ENCODE assay signal across 1 cellular context in genomic region chr5:92916036-92916435, GRCh38.
TF ChIP-seq lines count a peak whose summit lies in the region.

No MANE protein-coding gene starts in this region.

TF ChIP-seq in HepG2, 621 proteins besides CTCF, POLR2A, EP300 and RAD21 (continued from another document):
- no peak for TF ChIP-seq ZBTB37 (CRISPR knock-in tag; IDR thresholded peaks at IDR 0.05)
- TF ChIP-seq ZNF841 (CRISPR knock-in tag; IDR thresholded peaks at IDR 0.05; ENCODE audit: borderline replicate concordance): no peak
- TF ChIP-seq ZNF326 (CRISPR knock-in tag; IDR thresholded peaks at IDR 0.05; ENCODE audit: borderline replicate concordance): no peak
- TF ChIP-seq ZFYVE20 (CRISPR knock-in tag; IDR thresholded peaks at IDR 0.05; ENCODE audit: borderline replicate concordance, low read depth): no peak
- TF ChIP-seq TCF7L2 (IDR thresholded peaks at IDR 0.05; ENCODE audit: low read depth, low read length): no peak
- no peak for TF ChIP-seq ZNF3 (CRISPR knock-in tag; IDR thresholded peaks at IDR 0.05)
- no peak for TF ChIP-seq NCOA1 (CRISPR knock-in tag; IDR thresholded peaks at IDR 0.05)
- no peak for TF ChIP-seq ZSCAN25 (CRISPR knock-in tag; IDR thresholded peaks at IDR 0.05)
- no peak for TF ChIP-seq ZNF136 (CRISPR knock-in tag; IDR thresholded peaks at IDR 0.05; ENCODE audit: low read depth)
- TF ChIP-seq TEAD2 (CRISPR knock-in tag; IDR thresholded peaks at IDR 0.05): no peak
- no peak for TF ChIP-seq PHF8 (CRISPR knock-in tag; IDR thresholded peaks at IDR 0.05)
- TF ChIP-seq ZNF451 (CRISPR knock-in tag; IDR thresholded peaks at IDR 0.05): no peak
- TF ChIP-seq WIZ (CRISPR knock-in tag; IDR thresholded peaks at IDR 0.05): no peak
- TF ChIP-seq ARID5B (CRISPR knock-in tag; IDR thresholded peaks at IDR 0.05): peak; percentile 82
- no peak for TF ChIP-seq ZNF563 (CRISPR knock-in tag; IDR thresholded peaks at IDR 0.05)
- TF ChIP-seq CREM (IDR thresholded peaks at IDR 0.05): 0 out of 2 replicates have a peak, but pooled peaks have one; percentile 26
- TF ChIP-seq CREM (CRISPR knock-in tag; IDR thresholded peaks at IDR 0.05): no peak
- no peak for TF ChIP-seq CCAR2 (optimal IDR thresholded peaks at IDR 0.05; ENCODE audit: low read depth, low read length)
- TF ChIP-seq, protein P1, sequence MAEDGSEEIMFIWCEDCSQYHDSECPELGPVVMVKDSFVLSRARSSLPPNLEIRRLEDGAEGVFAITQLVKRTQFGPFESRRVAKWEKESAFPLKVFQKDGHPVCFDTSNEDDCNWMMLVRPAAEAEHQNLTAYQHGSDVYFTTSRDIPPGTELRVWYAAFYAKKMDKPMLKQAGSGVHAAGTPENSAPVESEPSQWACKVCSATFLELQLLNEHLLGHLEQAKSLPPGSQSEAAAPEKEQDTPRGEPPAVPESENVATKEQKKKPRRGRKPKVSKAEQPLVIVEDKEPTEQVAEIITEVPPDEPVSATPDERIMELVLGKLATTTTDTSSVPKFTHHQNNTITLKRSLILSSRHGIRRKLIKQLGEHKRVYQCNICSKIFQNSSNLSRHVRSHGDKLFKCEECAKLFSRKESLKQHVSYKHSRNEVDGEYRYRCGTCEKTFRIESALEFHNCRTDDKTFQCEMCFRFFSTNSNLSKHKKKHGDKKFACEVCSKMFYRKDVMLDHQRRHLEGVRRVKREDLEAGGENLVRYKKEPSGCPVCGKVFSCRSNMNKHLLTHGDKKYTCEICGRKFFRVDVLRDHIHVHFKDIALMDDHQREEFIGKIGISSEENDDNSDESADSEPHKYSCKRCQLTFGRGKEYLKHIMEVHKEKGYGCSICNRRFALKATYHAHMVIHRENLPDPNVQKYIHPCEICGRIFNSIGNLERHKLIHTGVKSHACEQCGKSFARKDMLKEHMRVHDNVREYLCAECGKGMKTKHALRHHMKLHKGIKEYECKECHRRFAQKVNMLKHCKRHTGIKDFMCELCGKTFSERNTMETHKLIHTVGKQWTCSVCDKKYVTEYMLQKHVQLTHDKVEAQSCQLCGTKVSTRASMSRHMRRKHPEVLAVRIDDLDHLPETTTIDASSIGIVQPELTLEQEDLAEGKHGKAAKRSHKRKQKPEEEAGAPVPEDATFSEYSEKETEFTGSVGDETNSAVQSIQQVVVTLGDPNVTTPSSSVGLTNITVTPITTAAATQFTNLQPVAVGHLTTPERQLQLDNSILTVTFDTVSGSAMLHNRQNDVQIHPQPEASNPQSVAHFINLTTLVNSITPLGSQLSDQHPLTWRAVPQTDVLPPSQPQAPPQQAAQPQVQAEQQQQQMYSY (CRISPR knock-in tag; IDR thresholded peaks at IDR 0.05): no peak
- TF ChIP-seq RFXANK (CRISPR knock-in tag; IDR thresholded peaks at IDR 0.05): no peak
- TF ChIP-seq MED8 (CRISPR knock-in tag; IDR thresholded peaks at IDR 0.05; ENCODE audit: insufficient replicate concordance): no peak
- peak; percentile 46; the same call in 1 of the 2 replicates for TF ChIP-seq RARA (CRISPR knock-in tag; IDR thresholded peaks at IDR 0.05)
- 0 out of 2 replicates have a peak, but pooled peaks have one; percentile 15 for TF ChIP-seq TGIF2 (CRISPR knock-in tag; IDR thresholded peaks at IDR 0.05)
- TF ChIP-seq, protein P2, sequence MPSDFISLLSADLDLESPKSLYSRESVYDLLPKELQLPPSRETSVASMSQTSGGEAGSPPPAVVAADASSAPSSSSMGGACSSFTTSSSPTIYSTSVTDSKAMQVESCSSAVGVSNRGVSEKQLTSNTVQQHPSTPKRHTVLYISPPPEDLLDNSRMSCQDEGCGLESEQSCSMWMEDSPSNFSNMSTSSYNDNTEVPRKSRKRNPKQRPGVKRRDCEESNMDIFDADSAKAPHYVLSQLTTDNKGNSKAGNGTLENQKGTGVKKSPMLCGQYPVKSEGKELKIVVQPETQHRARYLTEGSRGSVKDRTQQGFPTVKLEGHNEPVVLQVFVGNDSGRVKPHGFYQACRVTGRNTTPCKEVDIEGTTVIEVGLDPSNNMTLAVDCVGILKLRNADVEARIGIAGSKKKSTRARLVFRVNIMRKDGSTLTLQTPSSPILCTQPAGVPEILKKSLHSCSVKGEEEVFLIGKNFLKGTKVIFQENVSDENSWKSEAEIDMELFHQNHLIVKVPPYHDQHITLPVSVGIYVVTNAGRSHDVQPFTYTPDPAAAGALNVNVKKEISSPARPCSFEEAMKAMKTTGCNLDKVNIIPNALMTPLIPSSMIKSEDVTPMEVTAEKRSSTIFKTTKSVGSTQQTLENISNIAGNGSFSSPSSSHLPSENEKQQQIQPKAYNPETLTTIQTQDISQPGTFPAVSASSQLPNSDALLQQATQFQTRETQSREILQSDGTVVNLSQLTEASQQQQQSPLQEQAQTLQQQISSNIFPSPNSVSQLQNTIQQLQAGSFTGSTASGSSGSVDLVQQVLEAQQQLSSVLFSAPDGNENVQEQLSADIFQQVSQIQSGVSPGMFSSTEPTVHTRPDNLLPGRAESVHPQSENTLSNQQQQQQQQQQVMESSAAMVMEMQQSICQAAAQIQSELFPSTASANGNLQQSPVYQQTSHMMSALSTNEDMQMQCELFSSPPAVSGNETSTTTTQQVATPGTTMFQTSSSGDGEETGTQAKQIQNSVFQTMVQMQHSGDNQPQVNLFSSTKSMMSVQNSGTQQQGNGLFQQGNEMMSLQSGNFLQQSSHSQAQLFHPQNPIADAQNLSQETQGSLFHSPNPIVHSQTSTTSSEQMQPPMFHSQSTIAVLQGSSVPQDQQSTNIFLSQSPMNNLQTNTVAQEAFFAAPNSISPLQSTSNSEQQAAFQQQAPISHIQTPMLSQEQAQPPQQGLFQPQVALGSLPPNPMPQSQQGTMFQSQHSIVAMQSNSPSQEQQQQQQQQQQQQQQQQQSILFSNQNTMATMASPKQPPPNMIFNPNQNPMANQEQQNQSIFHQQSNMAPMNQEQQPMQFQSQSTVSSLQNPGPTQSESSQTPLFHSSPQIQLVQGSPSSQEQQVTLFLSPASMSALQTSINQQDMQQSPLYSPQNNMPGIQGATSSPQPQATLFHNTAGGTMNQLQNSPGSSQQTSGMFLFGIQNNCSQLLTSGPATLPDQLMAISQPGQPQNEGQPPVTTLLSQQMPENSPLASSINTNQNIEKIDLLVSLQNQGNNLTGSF (CRISPR knock-in tag; IDR thresholded peaks at IDR 0.05): no peak
- no peak for TF ChIP-seq ZNF562 (CRISPR knock-in tag; IDR thresholded peaks at IDR 0.05; ENCODE audit: borderline replicate concordance)
